In genomic region chr11:103257360-103257759, GRCh38 we compare ENCODE assay signal across 14 cellular contexts.
A peak's percentile ranks its signal among the peaks of the same experiment; 100 is the strongest.
DNase-seq lines count a peak whose midpoint lies in the region; ATAC-seq, FAIRE-seq and TF ChIP-seq lines count a peak whose summit lies in the region.
"Had no signal": no experiment of that assay in that cellular context is flagged by ENCODE, and none has a peak within 500 bp of the region (broad histone marks: within the 10 kb centered on the region; RNA-seq: fewer than 3 reads in every experiment).

No MANE protein-coding gene starts in this region.

- no peak overlapping the region for H3K27ac ChIP-seq in heart right ventricle
- no peak overlapping the region for H3K27ac ChIP-seq in right cardiac atrium (ENCODE audit: low read length)
- H3K27ac ChIP-seq in OCI-LY3 (ENCODE audit: low read length): no peak overlapping the region
- H3K27ac ChIP-seq: neutrophil had no signal

- no peak overlapping the region for H3K9ac ChIP-seq in OCI-LY3 (ENCODE audit: low read length)

- intact Hi-C loops in heart right ventricle (cut with DNase I): loop anchor here in 1 of 10 donors (5.0 kb wide), 1 partner anchor 345 kb away; no protein-coding TSS in a partner anchor
- intact Hi-C loops in right cardiac atrium (cut with DNase I): no loop called here

- ATAC-seq in heart right ventricle (no peak), right cardiac atrium (no peak), HG03135 (IDR thresholded peaks at IDR 0.05; ENCODE audit: unreplicated experiment) (no peak)
- ATAC-seq: activated CD8-positive, alpha-beta memory T cell treated with anti-CD3 and anti-CD28 coated beads, Interleukin-2, amount 10 ng/mL, durations not matched to agents 7 days and 5 days; effector memory CD8-positive, alpha-beta T cell had no signal

- no peaks in the 10 kb centered on the region for H3K9me3 ChIP-seq in heart right ventricle
- H3K9me3 ChIP-seq in right cardiac atrium (ENCODE audit: control insufficient read depth, low read length): no peaks in the 10 kb centered on the region
- H3K9me3 ChIP-seq in OCI-LY3 (ENCODE audit: insufficient read depth, low read length): no peaks in the 10 kb centered on the region
- H3K9me3 ChIP-seq: neutrophil had no signal

- 74 to 78% methylated on average over 4 of the region's 4 CpGs for WGBS in heart right ventricle, 2 donors
- 64% methylated on average over 4 of the region's 4 CpGs for WGBS in right cardiac atrium

- H3K4me1 ChIP-seq in heart right ventricle (no peaks in the 10 kb centered on the region), right cardiac atrium (ENCODE audit: control insufficient read depth, insufficient read depth, low read length) (no peaks in the 10 kb centered on the region), OCI-LY3 (ENCODE audit: low read length) (no peaks in the 10 kb centered on the region)

- H3K27me3 ChIP-seq in heart right ventricle: no peaks in the 10 kb centered on the region
- H3K27me3 ChIP-seq in right cardiac atrium (ENCODE audit: control insufficient read depth, insufficient read depth): no peaks in the 10 kb centered on the region
- H3K27me3 ChIP-seq in OCI-LY3 (ENCODE audit: low read depth, low read length): no peaks in the 10 kb centered on the region
- H3K27me3 ChIP-seq: neutrophil had no signal

- H3K4me3 ChIP-seq in heart right ventricle (no peak overlapping the region), right cardiac atrium (ENCODE audit: low read length) (no peak overlapping the region), OCI-LY3 (ENCODE audit: low read length) (no peak overlapping the region), epithelial cell of esophagus (ENCODE audit: low read length) (no peak overlapping the region)

- no peak for FAIRE-seq in urothelium cell line (lab: Jason Lieb, UNC)

- H3K79me2 ChIP-seq in OCI-LY3 (ENCODE audit: low read length): no peaks in the 10 kb centered on the region

- no peak overlapping the region for H2AFZ ChIP-seq in OCI-LY3 (ENCODE audit: low read depth, low read length)

- no peak overlapping the region for H3K4me2 ChIP-seq in OCI-LY3 (ENCODE audit: low read length)

- H4K20me1 ChIP-seq in OCI-LY3 (ENCODE audit: insufficient read depth, low read length): no peaks in the 10 kb centered on the region

- peak in 6 of 9 donors; percentile 10 to 44 (median 18) for TF ChIP-seq CTCF in heart right ventricle (IDR thresholded peaks at IDR 0.05)
- peak; percentile 45 for TF ChIP-seq CTCF in OCI-LY3 (IDR thresholded peaks at IDR 0.05; ENCODE audit: low read depth, low read length)
- peak; percentile 39 for TF ChIP-seq CTCF in epithelial cell of esophagus (IDR thresholded peaks at IDR 0.05; ENCODE audit: insufficient read depth, low read depth, low read length, missing control alignments)

- DNase-seq in heart right ventricle (no peak), right cardiac atrium (no peak), epithelial cell of esophagus (ENCODE audit: low read depth) (peak; percentile 43), urothelium cell line (ENCODE audit: low spot score) (peak; percentile 23), nucleus accumbens (lab: John Stamatoyannopoulos, UW) (no peak)
- no peak for DNase-seq in stimulated activated CD4-positive, alpha-beta T cell treated with anti-CD3 and anti-CD28 coated beads, Interleukin-2, amount 100 ng/mL, for 48 hours
- DNase-seq: activated CD8-positive, alpha-beta memory T cell treated with anti-CD3 and anti-CD28 coated beads, Interleukin-2, amount 10 ng/mL, durations not matched to agents 7 days and 5 days; effector memory CD8-positive, alpha-beta T cell; GOT3; NCI-H226; stimulated activated CD8-positive, alpha-beta memory T cell treated with anti-CD3 and anti-CD28 coated beads, Interleukin-4, amount 100 ng/mL, for 48 hours had no signal

- H3K36me3 ChIP-seq in heart right ventricle: peaks cover 0 to 65% (median 0%) of the 10 kb centered on the region in 9 donors
- no peaks in the 10 kb centered on the region for H3K36me3 ChIP-seq in OCI-LY3 (replicated peaks; ENCODE audit: low read depth, low read length)
- H3K36me3 ChIP-seq: neutrophil had no signal

Comparison
In these comparisons a context has a peak if more than half of its experiments do, and no peak if none do; other contexts are left out.
1. DNase-seq: peak in epithelial cell of esophagus (single experiment) and urothelium cell line (single experiment); none in heart right ventricle (0 of 2), right cardiac atrium (0 of 3), stimulated activated CD4-positive, alpha-beta T cell treated with anti-CD3 and anti-CD28 coated beads, Interleukin-2, amount 100 ng/mL, for 48 hours (0 of 2) and nucleus accumbens (0 of 56).
2. Peak in every context shown above with its lines, with median percentiles within 50 percentile points of each other: CTCF ChIP-seq.